14 cellular contexts compared by ENCODE assay signal in genomic region chr14:64417771-64418125, GRCh38. TPM values are rescaled to one million over a fixed set of nuclear protein-coding genes. Genes with fewer than 3 reads are reported as not detected.
DNase-seq lines count a peak whose midpoint lies in the region; ATAC-seq, FAIRE-seq and TF ChIP-seq lines count a peak whose summit lies in the region.
"Had no signal": no experiment of that assay in that cellular context is flagged by ENCODE, and none has a peak within 500 bp of the region (broad histone marks: within the 10 kb centered on the region; RNA-seq: fewer than 3 reads in every experiment).

No MANE protein-coding gene starts in this region.

- peak overlapping the region; percentile 64 for H3K27ac ChIP-seq in caudate nucleus (ENCODE audit: low read depth, low read length)
- H3K27ac ChIP-seq: 22Rv1 had no signal

- H3K36me3 Mint-ChIP-seq in activated CD8-positive, alpha-beta T cell treated with anti-CD3 and anti-CD28 coated beads, Interleukin-2, amount 10 ng/mL, durations not matched to agents 7 days and 5 days (ENCODE audit: low read depth): peaks cover 75% of the 10 kb centered on the region
- peaks cover 68% of the 10 kb centered on the region for H3K36me3 Mint-ChIP-seq in activated CD8-positive, alpha-beta T cell treated with anti-CD3 and anti-CD28 coated beads for 36 hours (ENCODE audit: low read depth)
- H3K36me3 Mint-ChIP-seq in activated T-helper 1 cell treated with anti-CD3 and anti-CD28 coated beads, Interleukin-12 subunit alpha, Interleukin-12 subunit beta, Interleukin-2, Interleukin-4 antibody, amounts not matched to agents 30 ng/mL and 10 ng/mL and 1 ng/mL, durations not matched to agents 14 hours and 24 hours and 36 hours (ENCODE audit: low read depth): peaks cover 47% of the 10 kb centered on the region

- POLR2A ChIA-PET in activated CD8-positive, alpha-beta T cell treated with anti-CD3 and anti-CD28 coated beads, Interleukin-2, amount 10 ng/mL, durations not matched to agents 7 days and 5 days (lab: Charles Lee): interaction anchor here (1.1 kb wide), 1 partner anchor 30 kb away, joined by 3 read pairs; no protein-coding TSS in a partner anchor
- POLR2A ChIA-PET in activated CD8-positive, alpha-beta T cell treated with anti-CD3 and anti-CD28 coated beads for 36 hours (lab: Charles Lee): interaction anchor here (1.5 kb wide), 1 partner anchor 30 kb away, joined by 3 read pairs; the partner anchor contains the start of gene MTHFD1

- no peak for TF ChIP-seq CTCF in activated CD8-positive, alpha-beta T cell treated with anti-CD3 and anti-CD28 coated beads for 36 hours (IDR thresholded peaks at IDR 0.05)

- H3K4me3 Mint-ChIP-seq in activated CD8-positive, alpha-beta T cell treated with anti-CD3 and anti-CD28 coated beads, Interleukin-2, amount 10 ng/mL, durations not matched to agents 7 days and 5 days: no peak overlapping the region
- no peak overlapping the region for H3K4me3 Mint-ChIP-seq in activated CD8-positive, alpha-beta T cell treated with anti-CD3 and anti-CD28 coated beads for 36 hours
- no peak overlapping the region for H3K4me3 Mint-ChIP-seq in activated T-helper 1 cell treated with anti-CD3 and anti-CD28 coated beads, Interleukin-12 subunit alpha, Interleukin-12 subunit beta, Interleukin-2, Interleukin-4 antibody, amounts not matched to agents 30 ng/mL and 10 ng/mL and 1 ng/mL, durations not matched to agents 14 hours and 24 hours and 36 hours
- H3K4me3 Mint-ChIP-seq: CD14-positive monocyte; CD8-positive, alpha-beta T cell had no signal

- peak; percentile 27 for FAIRE-seq in urothelium cell line (lab: Jason Lieb, UNC)
- FAIRE-seq: H1 had no signal

- no peak for ATAC-seq in activated CD8-positive, alpha-beta T cell treated with anti-CD3 and anti-CD28 coated beads, Interleukin-2, amount 10 ng/mL, durations not matched to agents 7 days and 5 days
- no peak for ATAC-seq in activated CD8-positive, alpha-beta T cell treated with anti-CD3 and anti-CD28 coated beads for 36 hours
- ATAC-seq: CD8-positive, alpha-beta T cell had no signal

- DNase-seq in activated CD8-positive, alpha-beta T cell treated with anti-CD3 and anti-CD28 coated beads, Interleukin-2, amount 10 ng/mL, durations not matched to agents 7 days and 5 days: no peak
- no peak for DNase-seq in activated CD8-positive, alpha-beta T cell treated with anti-CD3 and anti-CD28 coated beads for 36 hours
- no peak for DNase-seq in activated T-helper 1 cell treated with anti-CD3 and anti-CD28 coated beads, Interleukin-12 subunit alpha, Interleukin-12 subunit beta, Interleukin-2, Interleukin-4 antibody, amounts not matched to agents 30 ng/mL and 10 ng/mL and 1 ng/mL, durations not matched to agents 14 hours and 24 hours and 36 hours (ENCODE audit: low spot score)
- DNase-seq in caudate nucleus (lab: John Stamatoyannopoulos, UW): peak in 5 of 61 donors; percentile 6 to 51 (median 22)
- no peak for DNase-seq in urothelium cell line (ENCODE audit: low spot score)
- no peak for DNase-seq in SIG-M5 treated with dmso at 0.1 percent for 504 hours (lab: John Stamatoyannopoulos, UW; ENCODE audit: unreplicated experiment)
- DNase-seq in amniotic stem cell (lab: John Stamatoyannopoulos, UW): no peak
- DNase-seq: Caco-2; CD8-positive, alpha-beta T cell; DND-41; GDM1 had no signal

- H3K9me3 Mint-ChIP-seq in activated CD8-positive, alpha-beta T cell treated with anti-CD3 and anti-CD28 coated beads, Interleukin-2, amount 10 ng/mL, durations not matched to agents 7 days and 5 days (ENCODE audit: insufficient read depth): no peaks in the 10 kb centered on the region
- H3K9me3 Mint-ChIP-seq in activated CD8-positive, alpha-beta T cell treated with anti-CD3 and anti-CD28 coated beads for 36 hours: no peaks in the 10 kb centered on the region
- H3K9me3 Mint-ChIP-seq in activated T-helper 1 cell treated with anti-CD3 and anti-CD28 coated beads, Interleukin-12 subunit alpha, Interleukin-12 subunit beta, Interleukin-2, Interleukin-4 antibody, amounts not matched to agents 30 ng/mL and 10 ng/mL and 1 ng/mL, durations not matched to agents 14 hours and 24 hours and 36 hours: no peaks in the 10 kb centered on the region
- H3K9me3 Mint-ChIP-seq: CD14-positive monocyte; CD8-positive, alpha-beta T cell had no signal

- intact Hi-C loops in activated CD8-positive, alpha-beta T cell treated with anti-CD3 and anti-CD28 coated beads for 36 hours (cut with micrococcal nuclease): no loop called here
- intact Hi-C loops in activated T-helper 1 cell treated with anti-CD3 and anti-CD28 coated beads, Interleukin-12 subunit alpha, Interleukin-12 subunit beta, Interleukin-2, Interleukin-4 antibody, amounts not matched to agents 30 ng/mL and 10 ng/mL and 1 ng/mL, durations not matched to agents 14 hours and 24 hours and 36 hours (cut with micrococcal nuclease): no loop called here

- H3K27ac Mint-ChIP-seq in activated CD8-positive, alpha-beta T cell treated with anti-CD3 and anti-CD28 coated beads, Interleukin-2, amount 10 ng/mL, durations not matched to agents 7 days and 5 days: peak overlapping the region; percentile 20
- no peak overlapping the region for H3K27ac Mint-ChIP-seq in activated CD8-positive, alpha-beta T cell treated with anti-CD3 and anti-CD28 coated beads for 36 hours
- peak overlapping the region; percentile 67 for H3K27ac Mint-ChIP-seq in activated T-helper 1 cell treated with anti-CD3 and anti-CD28 coated beads, Interleukin-12 subunit alpha, Interleukin-12 subunit beta, Interleukin-2, Interleukin-4 antibody, amounts not matched to agents 30 ng/mL and 10 ng/mL and 1 ng/mL, durations not matched to agents 14 hours and 24 hours and 36 hours
- H3K27ac Mint-ChIP-seq: CD8-positive, alpha-beta T cell had no signal

- peaks cover 21% of the 10 kb centered on the region for H3K4me1 Mint-ChIP-seq in activated CD8-positive, alpha-beta T cell treated with anti-CD3 and anti-CD28 coated beads, Interleukin-2, amount 10 ng/mL, durations not matched to agents 7 days and 5 days (ENCODE audit: low read depth)
- H3K4me1 Mint-ChIP-seq in activated CD8-positive, alpha-beta T cell treated with anti-CD3 and anti-CD28 coated beads for 36 hours (ENCODE audit: low read depth): peaks cover 20% of the 10 kb centered on the region
- peaks cover 20% of the 10 kb centered on the region for H3K4me1 Mint-ChIP-seq in activated T-helper 1 cell treated with anti-CD3 and anti-CD28 coated beads, Interleukin-12 subunit alpha, Interleukin-12 subunit beta, Interleukin-2, Interleukin-4 antibody, amounts not matched to agents 30 ng/mL and 10 ng/mL and 1 ng/mL, durations not matched to agents 14 hours and 24 hours and 36 hours (ENCODE audit: low read depth)
- H3K4me1 Mint-ChIP-seq: CD14-positive monocyte had no signal

- CTCF ChIA-PET in activated CD8-positive, alpha-beta T cell treated with anti-CD3 and anti-CD28 coated beads, Interleukin-2, amount 10 ng/mL, durations not matched to agents 7 days and 5 days (lab: Charles Lee): interaction anchor here (1.6 to 8.3 kb wide), 3 partner anchors 14 to 61 kb away, joined by 4 to 89 read pairs (median 4); no protein-coding TSS in a partner anchor
- CTCF ChIA-PET in activated CD8-positive, alpha-beta T cell treated with anti-CD3 and anti-CD28 coated beads for 36 hours (lab: Charles Lee): interaction anchor here (5.8 kb wide), 1 partner anchor 12 kb away, joined by 36 read pairs; no protein-coding TSS in a partner anchor

- no peaks in the 10 kb centered on the region for H3K27me3 Mint-ChIP-seq in activated CD8-positive, alpha-beta T cell treated with anti-CD3 and anti-CD28 coated beads, Interleukin-2, amount 10 ng/mL, durations not matched to agents 7 days and 5 days (ENCODE audit: low read depth)
- no peaks in the 10 kb centered on the region for H3K27me3 Mint-ChIP-seq in activated CD8-positive, alpha-beta T cell treated with anti-CD3 and anti-CD28 coated beads for 36 hours
- H3K27me3 Mint-ChIP-seq in activated T-helper 1 cell treated with anti-CD3 and anti-CD28 coated beads, Interleukin-12 subunit alpha, Interleukin-12 subunit beta, Interleukin-2, Interleukin-4 antibody, amounts not matched to agents 30 ng/mL and 10 ng/mL and 1 ng/mL, durations not matched to agents 14 hours and 24 hours and 36 hours (ENCODE audit: insufficient read depth): no peaks in the 10 kb centered on the region

RNA-seq across cellular contexts. Expression of gene MTHFD1, which starts 29.6 kb away (rescaled TPM):
- total RNA-seq in activated CD8-positive, alpha-beta T cell treated with anti-CD3 and anti-CD28 coated beads, Interleukin-2, amount 10 ng/mL, durations not matched to agents 7 days and 5 days: 100 to 1,000 TPM; 231 to 238 TPM
- total RNA-seq in activated CD8-positive, alpha-beta T cell treated with anti-CD3 and anti-CD28 coated beads for 36 hours: 100 to 1,000 TPM; 237 to 241 TPM
- 241 and 244 TPM in 2 replicates for total RNA-seq in activated T-helper 1 cell treated with anti-CD3 and anti-CD28 coated beads, Interleukin-12 subunit alpha, Interleukin-12 subunit beta, Interleukin-2, Interleukin-4 antibody, amounts not matched to agents 30 ng/mL and 10 ng/mL and 1 ng/mL, durations not matched to agents 14 hours and 24 hours and 36 hours

RNA-seq across cellular contexts. Expression of gene AKAP5, which starts 47.6 kb away (rescaled TPM):
- total RNA-seq in activated CD8-positive, alpha-beta T cell treated with anti-CD3 and anti-CD28 coated beads, Interleukin-2, amount 10 ng/mL, durations not matched to agents 7 days and 5 days: 1 to 10 TPM; 1.9 to 2.1 TPM
- total RNA-seq in activated CD8-positive, alpha-beta T cell treated with anti-CD3 and anti-CD28 coated beads for 36 hours: 1 to 10 TPM; 1.3 to 1.6 TPM
- total RNA-seq in activated T-helper 1 cell treated with anti-CD3 and anti-CD28 coated beads, Interleukin-12 subunit alpha, Interleukin-12 subunit beta, Interleukin-2, Interleukin-4 antibody, amounts not matched to agents 30 ng/mL and 10 ng/mL and 1 ng/mL, durations not matched to agents 14 hours and 24 hours and 36 hours: 1.1 and 1.5 TPM in 2 replicates
